29 cellular contexts compared by ENCODE assay signal in the genomic region with DNA sequence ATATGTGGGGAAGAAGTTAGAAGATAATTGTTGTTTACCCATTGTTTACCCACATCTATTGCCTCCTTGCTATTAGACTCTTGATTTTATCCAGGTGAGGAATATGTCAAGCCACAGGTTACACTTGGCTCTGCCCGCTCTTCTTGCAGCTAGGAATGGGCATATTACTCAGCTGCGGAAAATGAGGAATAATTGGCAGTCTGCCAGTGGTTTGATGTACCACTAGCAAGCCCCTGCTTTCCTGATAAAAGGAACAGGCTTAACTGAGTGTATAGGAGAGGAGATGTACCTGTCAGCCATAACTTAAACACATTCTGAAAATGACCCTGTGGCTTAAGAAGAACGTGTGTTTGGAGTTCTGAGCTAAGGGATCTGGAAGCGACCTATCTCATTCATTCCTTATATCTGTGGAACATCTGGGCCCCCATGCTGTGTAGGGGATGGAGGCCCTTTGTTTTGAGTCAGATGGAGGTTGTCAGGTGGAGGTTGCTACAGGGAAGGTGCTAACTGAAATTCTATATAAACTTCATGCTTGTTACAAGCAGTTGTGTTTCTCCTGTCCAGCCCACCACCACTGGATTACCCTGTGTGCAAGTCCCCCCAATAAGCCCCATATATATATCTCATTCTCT. TPM values are rescaled to one million over a fixed set of nuclear protein-coding genes. Genes with fewer than 3 reads are reported as not detected.
DNase-seq lines count a peak whose midpoint lies in the region; ATAC-seq, FAIRE-seq and TF ChIP-seq lines count a peak whose summit lies in the region.
"Had no signal": no experiment of that assay in that cellular context is flagged by ENCODE, and none has a peak within 500 bp of the region (broad histone marks: within the 10 kb centered on the region; RNA-seq: fewer than 3 reads in every experiment).

No MANE protein-coding gene starts in this region.

- no peak for TF ChIP-seq RAD21 in HepG2 (CRISPR knock-in tag; IDR thresholded peaks at IDR 0.05)

- peaks cover 2% of the 10 kb centered on the region for H3K4me1 Mint-ChIP-seq in progenitor cell of endocrine pancreas (ENCODE audit: low read depth)

- H2AFZ ChIP-seq in HepG2 (ENCODE audit: low read length) = no peak overlapping the region
- H2AFZ ChIP-seq in trophoblast cell (ENCODE audit: insufficient read depth, low read length, poor library complexity) = no peak overlapping the region
- H2AFZ ChIP-seq: GM23248, PC-9 had no signal

- peaks cover 3% of the 10 kb centered on the region for H3K79me1 ChIP-seq in trophoblast cell (ENCODE audit: low read length)

- no peak overlapping the region for H3K27ac ChIP-seq in HepG2 (ENCODE audit: extremely low read length, insufficient read depth, low read length)
- H3K27ac ChIP-seq in right lobe of liver = no peak overlapping the region
- no peak overlapping the region for H3K27ac ChIP-seq in trophoblast cell (ENCODE audit: low read depth, low read length)
- H3K27ac ChIP-seq: GM23248, KMS-11, PC-9, SJCRH30 had no signal

- H3K4ac ChIP-seq in trophoblast cell (ENCODE audit: low read depth, low read length) = no peak overlapping the region

- H2BK12ac ChIP-seq in trophoblast cell (ENCODE audit: low read length) = no peak overlapping the region

- H3K27me3 Mint-ChIP-seq in progenitor cell of endocrine pancreas = peaks cover 14% of the 10 kb centered on the region

- no peak overlapping the region for H4K91ac ChIP-seq in trophoblast cell (ENCODE audit: low read depth, low read length)

- ATAC-seq in HepG2 = no peak
- ATAC-seq in right lobe of liver = no peak
- ATAC-seq: Right ventricle myocardium inferior, SK-N-SH treated with all-trans-retinoic acid at 6 μM for 48 hours had no signal

- H2BK5ac ChIP-seq in trophoblast cell (ENCODE audit: low read depth, low read length, poor library complexity) = no peak overlapping the region

- no peak overlapping the region for H3K4me3 ChIP-seq in HepG2 (replicated peaks in 1 of 3; ENCODE audit: insufficient read depth in 1 of 3, low read depth in 2 of 3, low read length in 3 of 3)
- no peak overlapping the region for H3K4me3 ChIP-seq in right lobe of liver
- no peak overlapping the region for H3K4me3 ChIP-seq in trophoblast cell (ENCODE audit: low read depth, low read length)
- H3K4me3 ChIP-seq: GM23248, PC-9, SJCRH30 had no signal

- no peaks in the 10 kb centered on the region for H3K36me3 ChIP-seq in HepG2 (replicated peaks in 1 of 2; ENCODE audit: control insufficient read depth in 1 of 2, insufficient read depth in 2 of 2, low read length in 2 of 2)
- H3K36me3 ChIP-seq in right lobe of liver = no peaks in the 10 kb centered on the region
- no peaks in the 10 kb centered on the region for H3K36me3 ChIP-seq in trophoblast cell (ENCODE audit: control insufficient read depth in 1 of 2, insufficient read depth in 2 of 2, low read length in 2 of 2)
- H3K36me3 ChIP-seq: SJCRH30 had no signal

- no peak for DNase-seq in HepG2 (ENCODE audit: low spot score)
- no peak for DNase-seq in right lobe of liver
- DNase-seq in NCI-H226 = peak; percentile 11
- DNase-seq in dermis blood vessel endothelial cell = peak; percentile 13
- peak; percentile 51 to 76 for DNase-seq in trophoblast cell
- no peak for DNase-seq in progenitor cell of endocrine pancreas (ENCODE audit: low spot score, unreplicated experiment)
- DNase-seq in activated CD4-positive, alpha-beta T cell treated with anti-CD3 and anti-CD28 coated beads for 1 hour = no peak
- DNase-seq in GM19238 (ENCODE audit: insufficient read length, low spot score) = no peak
- DNase-seq: C1 segment of cervical spinal cord; CD4-positive, alpha-beta memory T cell; COR-L47; EL; GDM1; GM23248; H9; NCI-H1048; NCI-H1417; NCI-H1694 treated with DMSO at 0.1 percent for 48 hours; NCI-H2081; NCI-H526 treated with DMSO at 0.1 percent for 48 hours; NK-92 treated with Interleukin-12 subunit alpha and Interleukin-12 subunit beta, amount 100 ng/mL, for 24 hours; PC-9 had no signal

- POLR2A ChIA-PET in HepG2 (lab: Yijun Ruan, JAX) = no interaction called here

- no TSS peak for BruUV-seq in HepG2 (replicated peaks; lab: Mats Ljungman, UMichigan)

- TF ChIP-seq POLR2A in HepG2 (IDR thresholded peaks at IDR 0.05; ENCODE audit: insufficient read depth in 1 of 2, low read depth in 2 of 2, low read length in 2 of 2) (no peak), right lobe of liver (IDR thresholded peaks at IDR 0.05) (no peak)

- WGBS in HepG2 (ENCODE audit: low lambda C conversion rate) = 21% methylated on average over 4 of the region's 4 CpGs
- 79% methylated on average over 4 of the region's 4 CpGs for WGBS in right lobe of liver (ENCODE audit: insufficient coverage, low coverage, low lambda C conversion rate, missing lambda C conversion rate)
- no CpG with 5 or more reads among the region's 4 CpGs for WGBS in trophoblast cell (ENCODE audit: extremely low coverage, insufficient coverage, insufficient read length)

- H3K14ac ChIP-seq in trophoblast cell (ENCODE audit: low read length) = no peak overlapping the region

- in situ Hi-C loops in HepG2 (cut with HindIII; ENCODE audit: extremely low pct_ligation_motif_present, low pct_unique_long_range_greater_than_20kb) = loop anchor here (10.0 kb wide), 1 partner anchor 304 kb away; no protein-coding TSS in a partner anchor

- no peak overlapping the region for H2AK5ac ChIP-seq in trophoblast cell (ENCODE audit: low read length)

- intact Hi-C loops in HepG2 (cut with micrococcal nuclease; ENCODE audit: unreplicated experiment) = no loop called here
- intact Hi-C loops in right lobe of liver (cut with DNase I) = no loop called here

- H3K4me2 ChIP-seq in HepG2 (ENCODE audit: low read depth, low read length) = no peak overlapping the region
- no peak overlapping the region for H3K4me2 ChIP-seq in trophoblast cell (ENCODE audit: low read length)
- H3K4me2 ChIP-seq: KMS-11, PC-9 had no signal

- peaks cover 10% of the 10 kb centered on the region for H3K4me1 ChIP-seq in HepG2 (ENCODE audit: insufficient read depth, low read length)
- H3K4me1 ChIP-seq in right lobe of liver = no peaks in the 10 kb centered on the region
- H3K4me1 ChIP-seq in trophoblast cell (ENCODE audit: control insufficient read depth in 1 of 2, insufficient read depth in 2 of 2, low read length in 2 of 2) = no peaks in the 10 kb centered on the region
- H3K4me1 ChIP-seq: SJCRH30 had no signal

- H4K12ac ChIP-seq in trophoblast cell (ENCODE audit: low read depth, low read length) = no peak overlapping the region

- H3K27me3 ChIP-seq in HepG2 (ENCODE audit: control insufficient read depth in 1 of 2, insufficient read depth in 2 of 2, low read length in 2 of 2) (peaks cover 0 to 21% of the 10 kb centered on the region in 2 experiments; a peak in 4 of 5 replicates), right lobe of liver (no peaks in the 10 kb centered on the region), trophoblast cell (ENCODE audit: insufficient read depth, low read length) (no peaks in the 10 kb centered on the region)
- H3K27me3 ChIP-seq: SJCRH30 had no signal

- H4K20me1 ChIP-seq in HepG2 (ENCODE audit: insufficient read depth, low read length) = no peaks in the 10 kb centered on the region

- TF ChIP-seq EP300 in HepG2 (IDR thresholded peaks at IDR 0.05; ENCODE audit: low read depth in 2 of 2, low read length in 2 of 2) (no peak), HepG2 (CRISPR knock-in tag; IDR thresholded peaks at IDR 0.05; ENCODE audit: borderline replicate concordance) (no peak)

- H3K9ac ChIP-seq in HepG2 (ENCODE audit: insufficient read depth, low read depth, low read length) = no peak overlapping the region
- no peak overlapping the region for H3K9ac ChIP-seq in trophoblast cell (ENCODE audit: low read length)
- H3K9ac ChIP-seq: GM23248, KMS-11 had no signal

- H4K8ac ChIP-seq in trophoblast cell (ENCODE audit: low read depth, low read length) = no peak overlapping the region

- TF ChIP-seq CTCF in HepG2 (CRISPR knock-in tag; IDR thresholded peaks at IDR 0.05) (no peak), right lobe of liver (IDR thresholded peaks at IDR 0.05) (no peak), progenitor cell of endocrine pancreas (IDR thresholded peaks at IDR 0.05; ENCODE audit: unreplicated experiment) (no peak)

- no peak for FAIRE-seq in HepG2 (lab: Jason Lieb, UNC)
- FAIRE-seq: GM12891, GM19239, HTR-8/SVneo had no signal

- H3K18ac ChIP-seq in trophoblast cell (ENCODE audit: low read length) = no peak overlapping the region

- H3K9me3 ChIP-seq in HepG2 (ENCODE audit: low read length) = no peaks in the 10 kb centered on the region
- H3K9me3 ChIP-seq in right lobe of liver = no peaks in the 10 kb centered on the region
- H3K9me3 ChIP-seq in trophoblast cell (ENCODE audit: insufficient read depth, low read depth, low read length) = no peaks in the 10 kb centered on the region
- H3K9me3 ChIP-seq: SJCRH30 had no signal

- no peak overlapping the region for H3K23ac ChIP-seq in trophoblast cell (ENCODE audit: low read length)

- H3K79me2 ChIP-seq in HepG2 (ENCODE audit: insufficient read depth, low read length) = peaks cover 2% of the 10 kb centered on the region
- H3K79me2 ChIP-seq in trophoblast cell (ENCODE audit: control insufficient read depth, insufficient read depth, low read length, poor library complexity) = peaks cover 3% of the 10 kb centered on the region

- no peak overlapping the region for H3K4me3 Mint-ChIP-seq in progenitor cell of endocrine pancreas (ENCODE audit: low read depth)
- H3K4me3 Mint-ChIP-seq: CD4-positive, alpha-beta memory T cell; H9 had no signal

- no peak overlapping the region for H3K27ac Mint-ChIP-seq in progenitor cell of endocrine pancreas
- H3K27ac Mint-ChIP-seq: CD4-positive, alpha-beta memory T cell; H9 had no signal

- no peaks in the 10 kb centered on the region for H3K9me3 Mint-ChIP-seq in progenitor cell of endocrine pancreas (ENCODE audit: low read depth)
- H3K9me3 Mint-ChIP-seq: CD4-positive, alpha-beta memory T cell; H9 had no signal

- no peaks in the 10 kb centered on the region for H3K36me3 Mint-ChIP-seq in progenitor cell of endocrine pancreas (ENCODE audit: insufficient read depth)
- H3K36me3 Mint-ChIP-seq: CD4-positive, alpha-beta memory T cell had no signal

- no peak overlapping the region for H2BK120ac ChIP-seq in trophoblast cell (ENCODE audit: insufficient read depth, low read length, poor library complexity)

- CTCF ChIA-PET in HepG2 (lab: Yijun Ruan, JAX; ENCODE audit: low intra/inter-chr PET ratio, low total read pairs) = no interaction called here

RNA-seq across cellular contexts. Expression of gene FMNL2, which starts 4.6 kb away (rescaled TPM):
- total RNA-seq in HepG2 (2016; rRNA removed; fragmentation: Illumina TruSeq; extraction: Trizol) = 63.2 and 66.5 TPM in 2 replicates
- 6.8 and 8.5 TPM in 2 replicates for total RNA-seq in HepG2 (2016; cell fraction: cytosol; rRNA removed; fragmentation: Illumina TruSeq; extraction: Trizol; ENCODE audit: low read depth)
- total RNA-seq in HepG2 (2016; cell fraction: insoluble cytoplasmic fraction; rRNA removed; fragmentation: Illumina TruSeq; extraction: Trizol) = 60.0 and 65.7 TPM in 2 replicates
- total RNA-seq in HepG2 (2016; cell fraction: membrane; rRNA removed; fragmentation: Illumina TruSeq; extraction: Trizol) = 25.0 and 25.7 TPM in 2 replicates
- 76.2 and 83.3 TPM in 2 replicates for total RNA-seq in HepG2 (2016; cell fraction: nucleus; rRNA removed; fragmentation: Illumina TruSeq; extraction: Trizol)
- polyA plus RNA-seq in HepG2 (2011; rRNA removed) = 62.5 and 67.7 TPM in 2 replicates
- polyA plus RNA-seq in HepG2 (2011; cell fraction: cytosol; rRNA removed) = 20.3 and 32.4 TPM in 2 replicates
- polyA plus RNA-seq in HepG2 (2011; cell fraction: nucleus; rRNA removed) = 78.2 and 99.5 TPM in 2 replicates
- polyA plus RNA-seq in HepG2 (2012) = 73.3 and 86.5 TPM in 2 replicates
- 1.7 and 2.1 TPM in 2 replicates for polyA plus RNA-seq in HepG2 (2016; cell fraction: cytosol; fragmentation: Illumina TruSeq; extraction: Trizol; ENCODE audit: low read depth)
- 66.8 and 70.0 TPM in 2 replicates for polyA plus RNA-seq in HepG2 (2016; cell fraction: insoluble cytoplasmic fraction; fragmentation: Illumina TruSeq; extraction: Trizol; ENCODE audit: low read depth)
- polyA plus RNA-seq in HepG2 (2016; cell fraction: membrane; fragmentation: Illumina TruSeq; extraction: Trizol; ENCODE audit: low read depth) = 9.7 and 11.9 TPM in 2 replicates
- polyA plus RNA-seq in HepG2 (2016; cell fraction: nucleus; fragmentation: Illumina TruSeq; extraction: Trizol; ENCODE audit: insufficient read depth, low read depth) = 139 and 144 TPM in 2 replicates
- polyA minus RNA-seq in HepG2 (2011; rRNA and poly(A)+ RNA removed; ENCODE audit: low replicate concordance) = 4.2 and 30.7 TPM in 2 replicates
- polyA minus RNA-seq in HepG2 (2011; cell fraction: cytosol; rRNA and poly(A)+ RNA removed) = 43.7 and 45.2 TPM in 2 replicates
- polyA minus RNA-seq in HepG2 (2011; cell fraction: nucleus; rRNA and poly(A)+ RNA removed) = 160 and 184 TPM in 2 replicates
- 10 to 100 TPM in 2 of 6 experiments, 1 to 10 TPM in 4; 3.5 to 12.1 (median 7.1) TPM for total RNA-seq in right lobe of liver
- 44.4 and 60.6 TPM in 2 replicates for total RNA-seq in dermis blood vessel endothelial cell
- 89.8 and 93.7 TPM in 2 replicates for polyA plus RNA-seq in trophoblast cell (2013)
- total RNA-seq in progenitor cell of endocrine pancreas = 99.5 and 108 TPM in 2 replicates

Comparison
In these comparisons a context has a peak if more than half of its experiments do, and no peak if none do; other contexts are left out.
1. DNase-seq: peak in NCI-H226 (single experiment), dermis blood vessel endothelial cell (single experiment) and trophoblast cell (2 of 2); none in HepG2 (single experiment), right lobe of liver (0 of 3), progenitor cell of endocrine pancreas (single experiment), activated CD4-positive, alpha-beta T cell treated with anti-CD3 and anti-CD28 coated beads for 1 hour (single experiment) and GM19238 (single experiment).